In the genomic region with DNA sequence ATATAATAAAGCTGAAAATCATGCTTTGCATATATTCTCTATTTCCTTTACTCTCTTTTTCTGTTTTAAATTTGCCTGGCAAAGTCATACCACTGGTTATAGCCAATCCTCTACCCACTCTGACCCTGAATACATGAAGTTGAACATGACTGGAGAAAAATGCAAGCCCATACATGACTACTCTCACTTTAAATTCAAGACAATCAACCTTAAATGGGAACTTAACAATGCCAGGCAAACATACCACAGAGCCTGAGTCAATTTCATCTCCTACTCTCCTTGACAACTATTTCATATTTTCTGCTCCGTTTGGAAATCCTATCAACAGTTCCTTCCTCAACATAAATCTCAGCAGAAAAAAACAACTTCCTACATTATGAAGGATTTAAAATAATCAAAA, we compare ENCODE assay signal across 18 cellular contexts. TPM values are rescaled to one million over a fixed set of nuclear protein-coding genes. Genes with fewer than 3 reads are reported as not detected.
DNase-seq lines count a peak whose midpoint lies in the region; ATAC-seq and TF ChIP-seq lines count a peak whose summit lies in the region.
"Had no signal": no experiment of that assay in that cellular context is flagged by ENCODE, and none has a peak within 500 bp of the region (broad histone marks: within the 10 kb centered on the region; RNA-seq: fewer than 3 reads in every experiment).

No MANE protein-coding gene starts in this region.

- H3K79me2 ChIP-seq in GM23248 (ENCODE audit: insufficient read depth) = no peaks in the 10 kb centered on the region

- no peak overlapping the region for H3K23ac ChIP-seq in mesenchymal stem cell (ENCODE audit: low read length in 2 of 2)

- no peaks in the 10 kb centered on the region for H3K9me2 ChIP-seq in GM23248 (ENCODE audit: insufficient read depth)

- no peaks in the 10 kb centered on the region for H3K9me3 ChIP-seq in GM23248 (ENCODE audit: low read depth)
- no peaks in the 10 kb centered on the region for H3K9me3 ChIP-seq in RWPE2 (ENCODE audit: severe bottlenecking)
- no peaks in the 10 kb centered on the region for H3K9me3 ChIP-seq in mesenchymal stem cell (ENCODE audit: control insufficient read depth, low read length)
- H3K9me3 ChIP-seq in A673 (ENCODE audit: low read depth, low read length, poor library complexity, severe bottlenecking) = no peaks in the 10 kb centered on the region
- no peaks in the 10 kb centered on the region for H3K9me3 ChIP-seq in Caco-2
- H3K9me3 ChIP-seq: BLaER1 treated with 17β-estradiol and CSF1 and Interleukin-3, amounts not matched to agents 10 nM and 100 nM had no signal

- POLR2A ChIA-PET in A673 (lab: Charles Lee; ENCODE audit: low non-redundant PET) = no interaction called here
- POLR2A ChIA-PET in Caco-2 (lab: Charles Lee) = no interaction called here

- no peaks in the 10 kb centered on the region for H3K4me1 ChIP-seq in GM23248 (ENCODE audit: insufficient read depth)
- H3K4me1 ChIP-seq in RWPE2 (ENCODE audit: insufficient read depth, poor library complexity, severe bottlenecking) = peaks cover 7% of the 10 kb centered on the region
- H3K4me1 ChIP-seq in mesenchymal stem cell (ENCODE audit: control insufficient read depth, insufficient read depth, low read depth, low read length) = no peaks in the 10 kb centered on the region
- H3K4me1 ChIP-seq in A673 (ENCODE audit: insufficient read depth, low read length, poor library complexity, severe bottlenecking) = no peaks in the 10 kb centered on the region
- no peaks in the 10 kb centered on the region for H3K4me1 ChIP-seq in Caco-2

- H3K27ac ChIP-seq in GM23248 (no peak overlapping the region), RWPE2 (ENCODE audit: poor library complexity, severe bottlenecking) (peak overlapping the region; percentile 33), mesenchymal stem cell (ENCODE audit: low read length, poor library complexity, severe bottlenecking) (no peak overlapping the region), A673 (ENCODE audit: low read depth, low read length, poor library complexity, severe bottlenecking) (no peak overlapping the region)
- H3K27ac ChIP-seq: HL-60 had no signal

- H3K27me3 Mint-ChIP-seq in Caco-2 (ENCODE audit: insufficient read depth, unreplicated experiment) = no peaks in the 10 kb centered on the region
- H3K27me3 Mint-ChIP-seq: CD4-positive, CD25-positive, alpha-beta regulatory T cell had no signal

- H3K9me3 Mint-ChIP-seq in Caco-2 (ENCODE audit: unreplicated experiment) = no peaks in the 10 kb centered on the region

- no peaks in the 10 kb centered on the region for H4K20me1 ChIP-seq in GM23248 (ENCODE audit: insufficient read depth)
- H4K20me1 ChIP-seq: BLaER1 treated with 17β-estradiol and CSF1 and Interleukin-3, amounts not matched to agents 10 nM and 100 nM had no signal

- no peak overlapping the region for H2AFZ ChIP-seq in GM23248
- no peak overlapping the region for H2AFZ ChIP-seq in mesenchymal stem cell (ENCODE audit: low read depth, low read length)

- no peak overlapping the region for H4K8ac ChIP-seq in mesenchymal stem cell (ENCODE audit: low read length)

- peak overlapping the region; percentile 12 for H2BK5ac ChIP-seq in mesenchymal stem cell (ENCODE audit: low read depth, low read length, poor library complexity, severe bottlenecking)

- H3K36me3 ChIP-seq in GM23248 (ENCODE audit: low read depth) (no peaks in the 10 kb centered on the region), RWPE2 (ENCODE audit: low read depth) (no peaks in the 10 kb centered on the region), mesenchymal stem cell (ENCODE audit: control insufficient read depth in 1 of 2, insufficient read depth in 2 of 2, low read depth in 1 of 2, low read length in 2 of 2) (no peaks in the 10 kb centered on the region), A673 (ENCODE audit: insufficient read depth, low read length, poor library complexity, severe bottlenecking) (no peaks in the 10 kb centered on the region), Caco-2 (ENCODE audit: control insufficient read depth, insufficient read depth, low read length) (no peaks in the 10 kb centered on the region)
- H3K36me3 ChIP-seq: BLaER1 treated with 17β-estradiol and CSF1 and Interleukin-3, amounts not matched to agents 10 nM and 100 nM had no signal

- ATAC-seq in RWPE2 (ENCODE audit: low read depth) = peak; percentile 78
- ATAC-seq: K562 had no signal

- BruUV-seq in A673 (replicated peaks; lab: Mats Ljungman, UMichigan) (no TSS peak), Caco-2 (replicated peaks; lab: Mats Ljungman, UMichigan) (no TSS peak)

- peak; percentile 13 for DNase-seq in GM23248
- DNase-seq in RWPE2 (ENCODE audit: low spot score) = no peak
- DNase-seq in epithelial cell of esophagus (ENCODE audit: low read depth) = peak; percentile 92
- no peak for DNase-seq in mesenchymal stem cell
- no peak for DNase-seq in A673 (ENCODE audit: low spot score)
- DNase-seq in Caco-2 = no peak
- no peak for DNase-seq in kidney tubule cell (ENCODE audit: low spot score)
- DNase-seq: 8988T; ACHN; Calu3; CD4-positive, CD25-positive, alpha-beta regulatory T cell; DMS 273 treated with DMSO at 0.1 percent for 48 hours; HCEC 1CT; HFFc6 had no signal

- H3K27me3 ChIP-seq in GM23248 (replicated peaks; ENCODE audit: insufficient read depth) (no peaks in the 10 kb centered on the region), RWPE2 (ENCODE audit: insufficient read depth, poor library complexity, severe bottlenecking) (no peaks in the 10 kb centered on the region), mesenchymal stem cell (ENCODE audit: control insufficient read depth in 1 of 2, insufficient read depth in 1 of 2, low read length in 2 of 2) (no peaks in the 10 kb centered on the region), A673 (replicated peaks; ENCODE audit: insufficient read depth, low read depth, low read length, poor library complexity) (no peaks in the 10 kb centered on the region), Caco-2 (replicated peaks; ENCODE audit: control insufficient read depth, insufficient read depth, low read length) (no peaks in the 10 kb centered on the region)
- H3K27me3 ChIP-seq: BLaER1 treated with 17β-estradiol and CSF1 and Interleukin-3, amounts not matched to agents 10 nM and 100 nM had no signal

- no peak overlapping the region for H3K4me2 ChIP-seq in GM23248 (ENCODE audit: unreplicated experiment)
- H3K4me2 ChIP-seq in mesenchymal stem cell (ENCODE audit: low read length, poor library complexity, severe bottlenecking) = no peak overlapping the region

- H3K4me3 ChIP-seq in GM23248 = no peak overlapping the region
- no peak overlapping the region for H3K4me3 ChIP-seq in RWPE2 (ENCODE audit: severe bottlenecking)
- H3K4me3 ChIP-seq in epithelial cell of esophagus (ENCODE audit: low read length) = no peak overlapping the region
- H3K4me3 ChIP-seq in mesenchymal stem cell (ENCODE audit: insufficient read depth in 1 of 2, low read depth in 1 of 2, low read length in 2 of 2) = no peak overlapping the region
- H3K4me3 ChIP-seq in A673 (ENCODE audit: low read depth, low read length, poor library complexity, severe bottlenecking) = no peak overlapping the region
- H3K4me3 ChIP-seq in Caco-2 (ENCODE audit: low read depth, low read length) = no peak overlapping the region
- H3K4me3 ChIP-seq: BLaER1 treated with 17β-estradiol and CSF1 and Interleukin-3, amounts not matched to agents 10 nM and 100 nM; K562 had no signal

- H2BK15ac ChIP-seq in mesenchymal stem cell (ENCODE audit: low read depth, poor library complexity, severe bottlenecking) = no peak overlapping the region

- H2BK120ac ChIP-seq in mesenchymal stem cell (ENCODE audit: low read depth, low read length) = no peak overlapping the region

- H3K79me1 ChIP-seq in mesenchymal stem cell (replicated peaks; ENCODE audit: low read length, poor library complexity, severe bottlenecking) = no peaks in the 10 kb centered on the region

- H3K18ac ChIP-seq in mesenchymal stem cell (ENCODE audit: low read depth in 1 of 2, low read length in 2 of 2) = no peak overlapping the region

- H3K4me3 Mint-ChIP-seq in Caco-2 (ENCODE audit: unreplicated experiment) = no peak overlapping the region
- H3K4me3 Mint-ChIP-seq: CD4-positive, CD25-positive, alpha-beta regulatory T cell; HFFc6 had no signal

- no peak overlapping the region for H2AK5ac ChIP-seq in mesenchymal stem cell (ENCODE audit: low read length, severe bottlenecking)

- H2BK12ac ChIP-seq in mesenchymal stem cell (ENCODE audit: low read length in 2 of 2) = no peak overlapping the region

- H3K27ac Mint-ChIP-seq in Caco-2 (ENCODE audit: unreplicated experiment) = no peak overlapping the region
- H3K27ac Mint-ChIP-seq: CD4-positive, CD25-positive, alpha-beta regulatory T cell; HFFc6 had no signal

- TF ChIP-seq CTCF in RWPE2 (IDR thresholded peaks at IDR 0.05; ENCODE audit: poor library complexity, severe bottlenecking) (no peak), epithelial cell of esophagus (IDR thresholded peaks at IDR 0.05; ENCODE audit: insufficient read depth, low read depth, low read length, missing control alignments) (no peak), A673 (conservative IDR thresholded peaks at IDR 0.05; ENCODE audit: low read depth, low read length) (no peak), Caco-2 (IDR thresholded peaks at IDR 0.05; ENCODE audit: insufficient read depth in 1 of 2, low read depth in 1 of 2, low read length in 1 of 2, severe bottlenecking in 1 of 2, unreplicated experiment in 1 of 2) (no peak)

- no peak overlapping the region for H4K91ac ChIP-seq in mesenchymal stem cell (ENCODE audit: low read length)

- H3K9ac ChIP-seq in GM23248 (no peak overlapping the region), mesenchymal stem cell (ENCODE audit: low read length) (no peak overlapping the region)
- H3K9ac ChIP-seq: BLaER1 treated with 17β-estradiol and CSF1 and Interleukin-3, amounts not matched to agents 10 nM and 100 nM had no signal

- CTCF ChIA-PET in A673 (lab: Charles Lee) (no interaction called here), Caco-2 (lab: Charles Lee) (no interaction called here)

- no peak overlapping the region for H3K14ac ChIP-seq in mesenchymal stem cell (ENCODE audit: low read length in 2 of 2)

- no peaks in the 10 kb centered on the region for H3K4me1 Mint-ChIP-seq in Caco-2 (ENCODE audit: low read depth, unreplicated experiment)
- H3K4me1 Mint-ChIP-seq: CD4-positive, CD25-positive, alpha-beta regulatory T cell had no signal

- no peak overlapping the region for H3K4ac ChIP-seq in mesenchymal stem cell (ENCODE audit: low read depth in 1 of 2, low read length in 2 of 2)

- intact Hi-C loops in A673 (cut with micrococcal nuclease; ENCODE audit: unreplicated experiment) = no loop called here
- intact Hi-C loops in Caco-2 (cut with micrococcal nuclease; ENCODE audit: unreplicated experiment) = no loop called here

- WGBS in GM23248 (ENCODE audit: low coverage in 1 of 2, low lambda C conversion rate in 2 of 2, missing lambda C conversion rate in 2 of 2), 2 experiments = 6 to 10% methylated on average over 1 of the region's 1 CpG
- WGBS in mesenchymal stem cell = 83% methylated on average over 1 of the region's 1 CpG

- H3K36me3 Mint-ChIP-seq in Caco-2 (ENCODE audit: insufficient read depth, unreplicated experiment) = no peaks in the 10 kb centered on the region
- H3K36me3 Mint-ChIP-seq: CD4-positive, CD25-positive, alpha-beta regulatory T cell had no signal

- no peaks in the 10 kb centered on the region for H3F3A ChIP-seq in GM23248 (ENCODE audit: insufficient read depth)

- in situ Hi-C loops in GM23248 (cut with MboI) = no loop called here

RNA-seq across cellular contexts. Expression of a gene that starts 22.6 kb away (rescaled TPM):
- total RNA-seq in GM23248 (2014; rRNA removed; shearing (Covaris generic)) = not detected in 2 replicates
- polyA plus RNA-seq in GM23248 (2016; fragmentation: Nextera tagmentation; extraction: Ambion mirVana) = not detected in 2 replicates
- polyA plus RNA-seq in mesenchymal stem cell (2013, experiment 1 of 2) = 0.01 TPM
- not detected for polyA plus RNA-seq in mesenchymal stem cell (2013, experiment 2 of 2)
- total RNA-seq in A673 (2021) (0.13 and 0.24 TPM in 2 replicates), Caco-2 (2022) (not detected in 2 replicates)
- total RNA-seq: Calu3; CD4-positive, CD25-positive, alpha-beta regulatory T cell; Daoy; HFFc6 had no signal
- polyA plus RNA-seq: CD4-positive, CD25-positive, alpha-beta regulatory T cell had no signal

RNA-seq across cellular contexts. Expression of a gene that starts 44.9 kb away (rescaled TPM):
- total RNA-seq in GM23248 (2014; rRNA removed; shearing (Covaris generic)) = 1.8 TPM in 1 of 2 replicates, not detected in the other
- 0.70 and 0.72 TPM in 2 replicates for polyA plus RNA-seq in GM23248 (2016; fragmentation: Nextera tagmentation; extraction: Ambion mirVana)
- polyA plus RNA-seq in mesenchymal stem cell (2013, experiment 1 of 2) = 0.47 TPM
- polyA plus RNA-seq in mesenchymal stem cell (2013, experiment 2 of 2) = 0.74 TPM
- 4.8 and 7.8 TPM in 2 replicates for total RNA-seq in A673 (2021)
- 0.43 and 0.60 TPM in 2 replicates for total RNA-seq in Caco-2 (2022)
- total RNA-seq: Calu3; CD4-positive, CD25-positive, alpha-beta regulatory T cell; HFFc6; K562 had no signal
- polyA plus RNA-seq: CD4-positive, CD25-positive, alpha-beta regulatory T cell had no signal

Comparison
In these comparisons a context has a peak if more than half of its experiments do, and no peak if none do; other contexts are left out.
1. DNase-seq: peak in GM23248 (single experiment) and epithelial cell of esophagus (single experiment); none in RWPE2 (single experiment), mesenchymal stem cell (single experiment), A673 (single experiment), Caco-2 (0 of 2) and kidney tubule cell (single experiment).